ENCODE assay signal across 17 cellular contexts in the genomic region with DNA sequence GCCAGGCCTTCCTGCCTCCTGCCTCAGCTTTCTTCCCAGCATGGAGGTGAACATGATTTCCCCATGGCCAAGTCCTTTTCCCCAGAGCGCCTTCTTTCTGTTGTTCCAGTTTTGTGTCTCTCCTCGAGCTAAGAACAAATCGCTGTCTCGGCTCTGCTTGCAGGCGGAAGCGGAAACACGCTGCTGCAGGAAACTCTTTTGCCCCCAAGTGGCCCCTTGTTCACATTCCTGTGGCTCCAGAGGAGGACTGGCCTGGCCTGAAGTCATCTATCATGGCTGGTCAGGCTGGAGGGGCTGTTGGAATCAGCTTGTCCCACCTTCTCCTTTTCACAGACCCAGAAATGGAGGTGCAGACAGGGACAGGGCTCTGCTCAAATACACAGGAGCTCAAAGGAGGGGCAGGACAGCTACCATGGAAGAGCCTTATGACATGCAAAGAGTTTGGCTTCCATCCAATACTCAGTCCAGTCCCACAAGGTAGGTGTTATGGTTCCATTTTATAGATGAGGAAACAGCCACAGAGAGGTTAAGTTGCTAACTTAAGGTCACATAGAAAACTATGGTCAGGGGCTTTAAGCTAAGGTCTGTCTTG.
DNase-seq lines count a peak whose midpoint lies in the region; ATAC-seq, FAIRE-seq and TF ChIP-seq lines count a peak whose summit lies in the region.
"Had no signal": no experiment of that assay in that cellular context is flagged by ENCODE, and none has a peak within 500 bp of the region (broad histone marks: within the 10 kb centered on the region; RNA-seq: fewer than 3 reads in every experiment).

No MANE protein-coding gene starts in this region.

- no peak for ATAC-seq in HG02588 (IDR thresholded peaks at IDR 0.05; ENCODE audit: unreplicated experiment)
- ATAC-seq in natural killer cell treated with Interleukin-12 subunit alpha and Interleukin-12 subunit beta and Interleukin-15 and Interleukin-18, amount 100 ng/mL, for 72 hours, result no peak
- ATAC-seq: stimulated activated naive CD8-positive, alpha-beta T cell treated with anti-CD3 and anti-CD28 coated beads, Interleukin-15, Interleukin-2, amounts not matched to agents 100 U/mL and 50 U/mL, for 24 hours had no signal

- H3K36me3 ChIP-seq in astrocyte (ENCODE audit: insufficient read depth, low read length), result no peaks in the 10 kb centered on the region

- H3K4me2 ChIP-seq in astrocyte (ENCODE audit: low read length), result peak overlapping the region; percentile 20

- H3K4me1 ChIP-seq in astrocyte (ENCODE audit: insufficient read depth, low read length), result no peaks in the 10 kb centered on the region

- no peak overlapping the region for H3K27ac ChIP-seq in astrocyte (ENCODE audit: low read depth, low read length)
- H3K27ac ChIP-seq: skin epidermis had no signal

- H3K79me2 ChIP-seq in astrocyte (ENCODE audit: insufficient read depth, low read length), result no peaks in the 10 kb centered on the region

- H3K9ac ChIP-seq in astrocyte (ENCODE audit: low read length), result no peak overlapping the region

- DNase-seq in EH (ENCODE audit: low read depth), result peak; percentile 27
- DNase-seq in astrocyte (ENCODE audit: low read depth), result peak; percentile 21
- DNase-seq in glomerular endothelial cell (ENCODE audit: extremely low read depth, low read depth, low spot score), result peak; percentile 16
- peak; percentile 30 for DNase-seq in nephron progenitor cell
- no peak for DNase-seq in ecto neural progenitor cell (ENCODE audit: low spot score)
- no peak for DNase-seq in natural killer cell treated with Interleukin-12 subunit alpha and Interleukin-12 subunit beta and Interleukin-15 and Interleukin-18, amount 100 ng/mL, for 72 hours (ENCODE audit: low spot score)
- DNase-seq in cerebellum (ENCODE audit: low spot score), result no peak
- DNase-seq: activated B cell treated with CpG ODN at 0.5 μM for 24 hours; amygdala; COR-L47; NCI-H146; NCI-H226; stimulated activated naive CD8-positive, alpha-beta T cell treated with anti-CD3 and anti-CD28 coated beads, Interleukin-15, Interleukin-2, amounts not matched to agents 100 U/mL and 50 U/mL, for 24 hours had no signal

- H3K27ac Mint-ChIP-seq in astrocyte (ENCODE audit: unreplicated experiment), result no peak overlapping the region
- H3K27ac Mint-ChIP-seq in nephron progenitor cell, result peak overlapping the region; percentile 95
- H3K27ac Mint-ChIP-seq in natural killer cell treated with Interleukin-12 subunit alpha and Interleukin-12 subunit beta and Interleukin-15 and Interleukin-18, amount 100 ng/mL, for 72 hours, result no peak overlapping the region
- H3K27ac Mint-ChIP-seq: activated B cell treated with CpG ODN at 0.5 μM for 24 hours; activated T-helper 2 cell treated with anti-CD3 and anti-CD28 coated beads, Interferon-gamma antibody, Interleukin-2, Interleukin-4, amounts not matched to agents 10 μg/mL and 5 μg/mL and 100 μg/mL, durations not matched to agents 14 hours and 24 hours and 36 hours; dendritic cell treated with granulocyte-macrophage colony-stimulating factor and Interleukin-4, amounts not matched to agents 40 ng/mL and 50 ng/mL, for 4 days had no signal

- H3K36me3 Mint-ChIP-seq in astrocyte (ENCODE audit: low read depth, unreplicated experiment) (no peaks in the 10 kb centered on the region), nephron progenitor cell (ENCODE audit: low read depth) (no peaks in the 10 kb centered on the region)
- H3K36me3 Mint-ChIP-seq in natural killer cell treated with Interleukin-12 subunit alpha and Interleukin-12 subunit beta and Interleukin-15 and Interleukin-18, amount 100 ng/mL, for 72 hours, result no peaks in the 10 kb centered on the region

- H3K9me3 Mint-ChIP-seq in astrocyte (ENCODE audit: unreplicated experiment), result peaks cover 1% of the 10 kb centered on the region
- H3K9me3 Mint-ChIP-seq in nephron progenitor cell, result no peaks in the 10 kb centered on the region
- H3K9me3 Mint-ChIP-seq in natural killer cell treated with Interleukin-12 subunit alpha and Interleukin-12 subunit beta and Interleukin-15 and Interleukin-18, amount 100 ng/mL, for 72 hours, result no peaks in the 10 kb centered on the region
- H3K9me3 Mint-ChIP-seq: activated B cell treated with CpG ODN at 0.5 μM for 24 hours; activated T-helper 2 cell treated with anti-CD3 and anti-CD28 coated beads, Interferon-gamma antibody, Interleukin-2, Interleukin-4, amounts not matched to agents 10 μg/mL and 5 μg/mL and 100 μg/mL, durations not matched to agents 14 hours and 24 hours and 36 hours; dendritic cell treated with granulocyte-macrophage colony-stimulating factor and Interleukin-4, amounts not matched to agents 40 ng/mL and 50 ng/mL, for 4 days had no signal

- H2AFZ ChIP-seq in astrocyte (ENCODE audit: low read depth, low read length), result peak overlapping the region; percentile 45

- TF ChIP-seq CTCF in astrocyte (IDR thresholded peaks at IDR 0.05; ENCODE audit: insufficient read depth, low read depth, low read length) (no peak), nephron progenitor cell (IDR thresholded peaks at IDR 0.05) (no peak)

- H3K4me3 Mint-ChIP-seq in astrocyte (ENCODE audit: unreplicated experiment), result no peak overlapping the region
- no peak overlapping the region for H3K4me3 Mint-ChIP-seq in nephron progenitor cell
- H3K4me3 Mint-ChIP-seq in natural killer cell treated with Interleukin-12 subunit alpha and Interleukin-12 subunit beta and Interleukin-15 and Interleukin-18, amount 100 ng/mL, for 72 hours, result no peak overlapping the region
- H3K4me3 Mint-ChIP-seq: activated B cell treated with CpG ODN at 0.5 μM for 24 hours; dendritic cell treated with granulocyte-macrophage colony-stimulating factor and Interleukin-4, amounts not matched to agents 40 ng/mL and 50 ng/mL, for 4 days had no signal

- FAIRE-seq in astrocyte (lab: Jason Lieb, UNC), result no peak

- peaks cover 66% of the 10 kb centered on the region for H3K27me3 Mint-ChIP-seq in astrocyte (ENCODE audit: low read depth, unreplicated experiment)
- H3K27me3 Mint-ChIP-seq in nephron progenitor cell (ENCODE audit: low read depth, poor library complexity), result peaks cover 2% of the 10 kb centered on the region
- peaks cover 5 to 8% of the 10 kb centered on the region in 2 donors for H3K27me3 Mint-ChIP-seq in natural killer cell treated with Interleukin-12 subunit alpha and Interleukin-12 subunit beta and Interleukin-15 and Interleukin-18, amount 100 ng/mL, for 72 hours
- H3K27me3 Mint-ChIP-seq: activated B cell treated with CpG ODN at 0.5 μM for 24 hours had no signal

- H3K27me3 ChIP-seq in astrocyte (ENCODE audit: insufficient read depth, low read length), result no peaks in the 10 kb centered on the region

- peaks cover 9% of the 10 kb centered on the region for H3K4me1 Mint-ChIP-seq in astrocyte (ENCODE audit: low read depth, unreplicated experiment)
- peaks cover 43% of the 10 kb centered on the region for H3K4me1 Mint-ChIP-seq in nephron progenitor cell
- no peaks in the 10 kb centered on the region for H3K4me1 Mint-ChIP-seq in natural killer cell treated with Interleukin-12 subunit alpha and Interleukin-12 subunit beta and Interleukin-15 and Interleukin-18, amount 100 ng/mL, for 72 hours (ENCODE audit: low read depth in 2 of 2)
- H3K4me1 Mint-ChIP-seq: activated B cell treated with CpG ODN at 0.5 μM for 24 hours had no signal

- H3K9me3 ChIP-seq in astrocyte (ENCODE audit: insufficient read depth, low read depth, low read length), result no peaks in the 10 kb centered on the region

- H3K4me3 ChIP-seq in astrocyte (ENCODE audit: insufficient read depth, low read depth, low read length), result no peak overlapping the region
- H3K4me3 ChIP-seq: skin epidermis had no signal

- no peaks in the 10 kb centered on the region for H4K20me1 ChIP-seq in astrocyte (ENCODE audit: insufficient read depth, low read length)

Comparison
In these comparisons a context has a peak if more than half of its experiments do, and no peak if none do; other contexts are left out.
1. DNase-seq: peak in EH (single experiment), astrocyte (single experiment), glomerular endothelial cell (single experiment) and nephron progenitor cell (single experiment); none in ecto neural progenitor cell (single experiment), natural killer cell treated with Interleukin-12 subunit alpha and Interleukin-12 subunit beta and Interleukin-15 and Interleukin-18, amount 100 ng/mL, for 72 hours (single experiment) and cerebellum (single experiment).